27 cellular contexts compared by ENCODE assay signal in genomic region chr6:17242087-17242486, GRCh38.
"Had no signal": no experiment of that assay in that cellular context is flagged by ENCODE, and none has a peak within 500 bp of the region (broad histone marks: within the 10 kb centered on the region; RNA-seq: fewer than 3 reads in every experiment).

No MANE protein-coding gene starts in this region.

- H3K4me1 ChIP-seq: stomach, suprapubic skin, testis, thyroid gland, tibial artery, tibial nerve, transverse colon, upper lobe of left lung, upper lobe of right lung, uterus, vagina had no signal

- H3K4me1 Mint-ChIP-seq: stimulated activated effector memory CD8-positive, alpha-beta T cell treated with anti-CD3 and anti-CD28 coated beads, Interleukin-12 subunit alpha, Interleukin-12 subunit beta, amount 100 ng/mL, for 72 hours; stimulated activated memory B cell treated with anti-CD40 and anti-IgM and Interleukin-4, amounts not matched to agents 10 μg/mL and 1 μg/mL and 100 μg/mL, for 72 hours; stimulated activated naive B cell treated with anti-CD40 and anti-IgM and Interleukin-4, amounts not matched to agents 10 μg/mL and 1 μg/mL and 100 μg/mL, for 72 hours; stimulated activated naive CD8-positive, alpha-beta T cell treated with anti-CD3 and anti-CD28 coated beads, Interleukin-15, amount 100 ng/mL, for 72 hours had no signal

- DNase-seq: stimulated activated CD4-positive, alpha-beta T cell treated with anti-CD3 and anti-CD28 coated beads, Interleukin-2, amount 100 ng/mL, for 48 hours; stimulated activated CD4-positive, alpha-beta T cell treated with anti-CD3 and anti-CD28 coated beads, Interleukin-4, amount 100 ng/mL, for 1 hour; stimulated activated CD4-positive, alpha-beta T cell treated with anti-CD3 and anti-CD28 coated beads, Interleukin-4, amount 100 ng/mL, for 24 hours; stimulated activated CD4-positive, alpha-beta T cell treated with anti-CD3 and anti-CD28 coated beads, Interleukin-4, amount 100 ng/mL, for 4 hours; stimulated activated CD8-positive, alpha-beta memory T cell treated with anti-CD3 and anti-CD28 coated beads, Interleukin-4, amount 100 ng/mL, for 48 hours; stimulated activated naive B cell treated with anti-CD40 and anti-IgM and Interleukin-4, amounts not matched to agents 10 μg/mL and 1 μg/mL and 100 μg/mL, for 72 hours; stimulated activated naive CD4-positive, alpha-beta T cell; stimulated activated naive CD4-positive, alpha-beta T cell treated with Interleukin-2 at 50 U/mL for 16 hours; stimulated activated naive CD8-positive, alpha-beta T cell treated with anti-CD3 and anti-CD28 coated beads, Interleukin-15, amount 100 ng/mL, for 72 hours; stomach; substantia nigra; testis; thyroid gland; tibial artery; transverse colon; trophoblast cell; upper lobe of left lung; upper lobe of right lung; uterus had no signal

- H3K27me3 Mint-ChIP-seq: stimulated activated naive B cell treated with anti-CD40 and anti-IgM and Interleukin-4, amounts not matched to agents 10 μg/mL and 1 μg/mL and 100 μg/mL, for 72 hours had no signal

- H3K9me3 Mint-ChIP-seq: type B pancreatic cell had no signal

- H3K9me3 ChIP-seq: suprapubic skin, testis, thyroid gland, tibial artery, upper lobe of left lung, upper lobe of right lung, uterus, vagina had no signal

- H3K27ac ChIP-seq: stomach, suprapubic skin, testis, thoracic aorta, thyroid gland, tibial artery, tibial nerve, transverse colon, upper lobe of left lung, upper lobe of right lung, uterus, vagina had no signal

- H3K36me3 Mint-ChIP-seq: stimulated activated effector memory CD8-positive, alpha-beta T cell treated with anti-CD3 and anti-CD28 coated beads, Interleukin-12 subunit alpha, Interleukin-12 subunit beta, amount 100 ng/mL, for 72 hours; stimulated activated memory B cell treated with anti-CD40 and anti-IgM and Interleukin-4, amounts not matched to agents 10 μg/mL and 1 μg/mL and 100 μg/mL, for 72 hours; stimulated activated naive B cell treated with anti-CD40 and anti-IgM and Interleukin-4, amounts not matched to agents 10 μg/mL and 1 μg/mL and 100 μg/mL, for 72 hours; type B pancreatic cell had no signal

- H3K27me3 ChIP-seq: stomach, suprapubic skin, testis, thyroid gland, tibial artery, tibial nerve, transverse colon, upper lobe of left lung, upper lobe of right lung, uterus, vagina had no signal

- ATAC-seq: stimulated activated effector memory CD8-positive, alpha-beta T cell treated with anti-CD3 and anti-CD28 coated beads, Interleukin-12 subunit alpha, Interleukin-12 subunit beta, amount 100 ng/mL, for 72 hours; stimulated activated memory B cell treated with anti-CD40 and anti-IgM and Interleukin-4, amounts not matched to agents 10 μg/mL and 1 μg/mL and 100 μg/mL, for 72 hours; stimulated activated naive B cell treated with anti-CD40 and anti-IgM and Interleukin-4, amounts not matched to agents 10 μg/mL and 1 μg/mL and 100 μg/mL, for 72 hours; stimulated activated naive CD8-positive, alpha-beta T cell treated with anti-CD3 and anti-CD28 coated beads, Interleukin-15, amount 100 ng/mL, for 72 hours; upper lobe of right lung had no signal

- H3K27ac Mint-ChIP-seq: stimulated activated effector memory CD8-positive, alpha-beta T cell treated with anti-CD3 and anti-CD28 coated beads, Interleukin-12 subunit alpha, Interleukin-12 subunit beta, amount 100 ng/mL, for 72 hours; stimulated activated memory B cell treated with anti-CD40 and anti-IgM and Interleukin-4, amounts not matched to agents 10 μg/mL and 1 μg/mL and 100 μg/mL, for 72 hours; stimulated activated naive B cell treated with anti-CD40 and anti-IgM and Interleukin-4, amounts not matched to agents 10 μg/mL and 1 μg/mL and 100 μg/mL, for 72 hours; stimulated activated naive CD8-positive, alpha-beta T cell treated with anti-CD3 and anti-CD28 coated beads, Interleukin-15, amount 100 ng/mL, for 72 hours; stimulated activated naive CD8-positive, alpha-beta T cell treated with anti-CD3 and anti-CD28 coated beads, Interleukin-15, Interleukin-2, amounts not matched to agents 100 ng/mL and 50 ng/mL, for 24 hours; type B pancreatic cell had no signal

- H3K4me3 Mint-ChIP-seq: stimulated activated effector memory CD8-positive, alpha-beta T cell treated with anti-CD3 and anti-CD28 coated beads, Interleukin-12 subunit alpha, Interleukin-12 subunit beta, amount 100 ng/mL, for 72 hours; stimulated activated memory B cell treated with anti-CD40 and anti-IgM and Interleukin-4, amounts not matched to agents 10 μg/mL and 1 μg/mL and 100 μg/mL, for 72 hours; stimulated activated naive B cell treated with anti-CD40 and anti-IgM and Interleukin-4, amounts not matched to agents 10 μg/mL and 1 μg/mL and 100 μg/mL, for 72 hours; stimulated activated naive CD8-positive, alpha-beta T cell treated with anti-CD3 and anti-CD28 coated beads, Interleukin-15, amount 100 ng/mL, for 72 hours; stimulated activated naive CD8-positive, alpha-beta T cell treated with anti-CD3 and anti-CD28 coated beads, Interleukin-15, Interleukin-2, amounts not matched to agents 100 ng/mL and 50 ng/mL, for 24 hours; type B pancreatic cell had no signal

- H3K36me3 ChIP-seq: stomach, suprapubic skin, thoracic aorta, thyroid gland, tibial artery, tibial nerve, transverse colon, upper lobe of left lung, upper lobe of right lung, uterus, vagina had no signal

- H3K4me3 ChIP-seq: stomach, suprapubic skin, testis, thoracic aorta, thyroid gland, tibial artery, tibial nerve, transverse colon, upper lobe of left lung, upper lobe of right lung, uterus, vagina had no signal
